Comparison of ENCODE assay signal across 8 cellular contexts in genomic region chr5:85049020-85049419, GRCh38.
DNase-seq lines count a peak whose midpoint lies in the region; ATAC-seq and TF ChIP-seq lines count a peak whose summit lies in the region.

No MANE protein-coding gene starts in this region.

- H3K4me3 ChIP-seq in LNCaP clone FGC (ENCODE audit: low read depth, low read length), result no peak overlapping the region
- no peak overlapping the region for H3K4me3 ChIP-seq in tibial nerve

- peak overlapping the region; percentile 78; the same call in 1 of the 2 replicates for H3K27ac Mint-ChIP-seq in WTC11

- H3K36me3 ChIP-seq in tibial nerve, result no peaks in the 10 kb centered on the region

- POLR2A ChIA-PET in WTC11 (lab: Charles Lee), result no interaction called here

- H3K36me3 Mint-ChIP-seq in WTC11, result no peaks in the 10 kb centered on the region; the same call in 1 of the 2 replicates

- no peaks in the 10 kb centered on the region for H3K27me3 ChIP-seq in tibial nerve

- H3K27me3 Mint-ChIP-seq in WTC11 (ENCODE audit: low read depth), result no peaks in the 10 kb centered on the region

- WGBS in tibial nerve, 2 donors, result 0% methylated on average over 1 of the region's 1 CpG

- ATAC-seq in WTC11 (peak; percentile 98), GM18909 (IDR thresholded peaks at IDR 0.05; ENCODE audit: poor library complexity, unreplicated experiment) (no peak)

- no peaks in the 10 kb centered on the region for H3K4me1 ChIP-seq in tibial nerve

- no peak overlapping the region for H3K27ac ChIP-seq in tibial nerve

- H3K4me3 Mint-ChIP-seq in WTC11, result no peak overlapping the region

- peaks cover 7% of the 10 kb centered on the region for H3K4me1 Mint-ChIP-seq in WTC11

- H3K9me3 ChIP-seq in tibial nerve, result no peaks in the 10 kb centered on the region

- TF ChIP-seq CTCF in LNCaP clone FGC (IDR thresholded peaks at IDR 0.05; ENCODE audit: control insufficient read depth, extremely low read depth, insufficient read depth), result peak; percentile 43
- no peak; the same call in 1 of the 2 replicates for TF ChIP-seq CTCF in WTC11 (IDR thresholded peaks at IDR 0.05)
- no peak for TF ChIP-seq CTCF in tibial nerve (IDR thresholded peaks at IDR 0.05)

- DNase-seq in D341Med (ENCODE audit: low spot score) (peak; percentile 30), LNCaP clone FGC (ENCODE audit: low read depth) (peak; percentile 1), WTC11 (ENCODE audit: low spot score) (no peak), left kidney (ENCODE audit: low read depth, low spot score) (peak; percentile 48), tibial nerve (ENCODE audit: low spot score in 2 of 2) (no peak)
- DNase-seq in activated naive CD4-positive, alpha-beta T cell treated with Interleukin-2 at 50 U/mL for 16 hours, result no peak
- DNase-seq in stimulated activated CD4-positive, alpha-beta T cell treated with anti-CD3 and anti-CD28 coated beads, Interleukin-4, amount 100 ng/mL, for 1 hour, result no peak

- H3K9me3 Mint-ChIP-seq in WTC11, result peaks cover 11% of the 10 kb centered on the region

- CTCF ChIA-PET in WTC11 (lab: Charles Lee), result interaction anchor here (0.6 to 1.7 kb wide), 8 partner anchors 12 to 1327 kb away, joined by 3 to 6 read pairs (median 3); no protein-coding TSS in a partner anchor

- no peak for TF ChIP-seq POLR2A in tibial nerve (IDR thresholded peaks at IDR 0.05)

- no peak for TF ChIP-seq EP300 in tibial nerve (IDR thresholded peaks at IDR 0.05)

TF ChIP-seq in WTC11, 78 proteins besides CTCF, POLR2A, EP300 and RAD21:
- no peak for TF ChIP-seq ATF1 (CRISPR knock-in tag; IDR thresholded peaks at IDR 0.05)
- no peak for TF ChIP-seq FOXK1 (CRISPR knock-in tag; IDR thresholded peaks at IDR 0.05)
- no peak for TF ChIP-seq ETV6 (CRISPR knock-in tag; IDR thresholded peaks at IDR 0.05)

Comparison
In these comparisons a context has a peak if more than half of its experiments do, and no peak if none do; other contexts are left out.
1. DNase-seq: peak in D341Med (single experiment), LNCaP clone FGC (single experiment) and left kidney (single experiment); none in WTC11 (single experiment), activated naive CD4-positive, alpha-beta T cell treated with Interleukin-2 at 50 U/mL for 16 hours (single experiment), tibial nerve (0 of 2) and stimulated activated CD4-positive, alpha-beta T cell treated with anti-CD3 and anti-CD28 coated beads, Interleukin-4, amount 100 ng/mL, for 1 hour (single experiment).